Comparison of ENCODE assay signal across 1 cellular context in genomic region chr19:19452241-19453128, GRCh38.
TF ChIP-seq lines count a peak whose summit lies in the region.

No MANE protein-coding gene starts in this region.

TF ChIP-seq in GM23338, 12 proteins besides CTCF, POLR2A, EP300 and RAD21 (continued from another document):
- TF ChIP-seq ZNF462 (CRISPR knock-in tag; IDR thresholded peaks at IDR 0.05): no peak
